ENCODE assay signal across 1 cellular context in genomic region chr15:92878593-92879053, GRCh38.
TF ChIP-seq lines count a peak whose summit lies in the region.

No MANE protein-coding gene starts in this region.

TF ChIP-seq in GM23338, 12 proteins besides CTCF, POLR2A, EP300 and RAD21 (continued from another document):
- TF ChIP-seq REST (IDR thresholded peaks at IDR 0.05; ENCODE audit: unreplicated experiment) (no peak), CREB1 (CRISPR knock-in tag; IDR thresholded peaks at IDR 0.05; ENCODE audit: low read depth) (no peak), EZH2 (IDR thresholded peaks at IDR 0.05; ENCODE audit: low read depth, unreplicated experiment) (no peak), ETS1 (IDR thresholded peaks at IDR 0.05) (no peak), ZNF462 (CRISPR knock-in tag; IDR thresholded peaks at IDR 0.05) (no peak), ZNF114 (CRISPR knock-in tag; IDR thresholded peaks at IDR 0.05) (no peak), ZNF331 (CRISPR knock-in tag; IDR thresholded peaks at IDR 0.05; ENCODE audit: low read depth) (no peak), EZH2phosphoT487 (IDR thresholded peaks at IDR 0.05; ENCODE audit: unreplicated experiment) (no peak), POLR2AphosphoS5 (IDR thresholded peaks at IDR 0.05; ENCODE audit: low read depth) (no peak)
